In genomic region chr16:69954241-69954640, GRCh38 we compare ENCODE assay signal across 2 cellular contexts. TPM values are rescaled to one million over a fixed set of nuclear protein-coding genes. Genes with fewer than 3 reads are reported as not detected.
"Had no signal": no experiment of that assay in that cellular context is flagged by ENCODE, and none has a peak within 500 bp of the region (broad histone marks: within the 10 kb centered on the region; RNA-seq: fewer than 3 reads in every experiment).

No MANE protein-coding gene starts in this region.

RNA-seq across cellular contexts. Expression of gene CLEC18A, which starts 3.1 kb away (rescaled TPM):
- total RNA-seq: lung microvascular endothelial cell had no signal
- polyA plus RNA-seq: immature natural killer cell had no signal
